1 cellular context compared by ENCODE assay signal in genomic region chr6:150134280-150134920, GRCh38.
TF ChIP-seq lines count a peak whose summit lies in the region.

No MANE protein-coding gene starts in this region.

TF ChIP-seq in WTC11, 78 proteins besides CTCF, POLR2A, EP300 and RAD21 (continued from another document):
- TF ChIP-seq ZNF532 (CRISPR knock-in tag; IDR thresholded peaks at IDR 0.05; ENCODE audit: borderline replicate concordance) (no peak), ZBTB43 (CRISPR knock-in tag; IDR thresholded peaks at IDR 0.05) (no peak), SP1 (CRISPR knock-in tag; conservative IDR thresholded peaks at IDR 0.05) (no peak), SMAD4 (CRISPR knock-in tag; IDR thresholded peaks at IDR 0.05) (no peak), SOX15 (CRISPR knock-in tag; IDR thresholded peaks at IDR 0.05) (no peak), CDX4 (CRISPR knock-in tag; IDR thresholded peaks at IDR 0.05; ENCODE audit: borderline replicate concordance) (no peak), ATF1 (CRISPR knock-in tag; IDR thresholded peaks at IDR 0.05) (no peak), ZNF138 (CRISPR knock-in tag; conservative IDR thresholded peaks at IDR 0.05) (no peak)
